ENCODE assay signal across 9 cellular contexts in the genomic region with DNA sequence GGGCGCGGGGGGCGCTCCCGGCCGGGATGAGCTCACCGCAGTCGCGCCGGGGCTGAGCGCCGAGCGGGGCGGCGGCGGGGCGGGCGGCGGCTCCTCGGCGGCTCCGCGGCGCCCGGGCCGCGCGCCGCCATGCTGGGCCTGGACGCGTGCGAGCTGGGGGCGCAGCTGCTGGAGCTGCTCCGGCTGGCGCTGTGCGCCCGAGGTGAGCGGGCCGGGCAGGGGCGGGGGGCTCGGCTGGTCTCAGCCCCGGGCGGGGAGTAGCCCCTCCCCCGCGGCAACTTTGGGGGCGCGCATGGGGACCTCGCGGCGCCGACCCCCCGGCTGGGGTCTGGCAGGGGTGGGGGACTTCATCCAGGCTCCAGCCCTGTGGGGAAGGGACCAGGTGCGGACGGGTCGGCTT. TPM values are rescaled to one million over a fixed set of nuclear protein-coding genes. Genes with fewer than 3 reads are reported as not detected.
A peak's percentile ranks its signal among the peaks of the same experiment; 100 is the strongest.
DNase-seq lines count a peak whose midpoint lies in the region; ATAC-seq and TF ChIP-seq lines count a peak whose summit lies in the region.
"Had no signal": no experiment of that assay in that cellular context is flagged by ENCODE, and none has a peak within 500 bp of the region (broad histone marks: within the 10 kb centered on the region; RNA-seq: fewer than 3 reads in every experiment).

A gene (plus strand): TSS at position 40 of the 400 bp plus-strand sequence. CDS start 90 bp downstream, at position 130.

- DNase-seq in NCI-H2227 (lab: John Stamatoyannopoulos, UW; ENCODE audit: unreplicated experiment) (peak; percentile 49), NCI-H2227 treated with DMSO at 0.1 percent for 48 hours (lab: John Stamatoyannopoulos, UW) (no peak), adipocyte (ENCODE audit: low read depth) (peak; percentile 56), stomach (no peak), NK-92 (lab: John Stamatoyannopoulos, UW; ENCODE audit: unreplicated experiment) (no peak)
- no peak for DNase-seq in central memory CD4-positive, alpha-beta T cell
- DNase-seq: naive thymus-derived CD4-positive, alpha-beta T cell had no signal

- H3K4me3 ChIP-seq in adipocyte (ENCODE audit: low read length) (no peak within 1 kb of the TSS), iPS-18a (ENCODE audit: low read length) (peak within 1 kb of the TSS; percentile 33), stomach (peak within 1 kb of the TSS; percentile 42 to 46 (median 45))

- no peaks in the 10 kb centered on the region for H3K9me3 ChIP-seq in adipocyte (ENCODE audit: control insufficient read depth, low read length)
- H3K9me3 ChIP-seq in iPS-18a (ENCODE audit: control insufficient read depth, low read depth, low read length), result no peaks in the 10 kb centered on the region
- H3K9me3 ChIP-seq in stomach, result no peaks in the 10 kb centered on the region

- TF ChIP-seq CTCF in stomach (IDR thresholded peaks at IDR 0.05), result no peak

- H3K9ac ChIP-seq in adipocyte (ENCODE audit: low read length) (no peak within 1 kb of the TSS), iPS-18a (ENCODE audit: low read length) (no peak within 1 kb of the TSS)

- intact Hi-C loops in stomach (cut with DNase I; ENCODE audit: low total_unique reads), result no loop called here

- no peak for TF ChIP-seq POLR2A in stomach (IDR thresholded peaks at IDR 0.05)

- TF ChIP-seq EP300 in stomach (IDR thresholded peaks at IDR 0.05), result no peak

- H3K4me1 ChIP-seq in adipocyte (ENCODE audit: control insufficient read depth, insufficient read depth, low read length), result no peaks in the 10 kb centered on the region
- H3K4me1 ChIP-seq in iPS-18a (ENCODE audit: control insufficient read depth, low read depth, low read length), result no peaks in the 10 kb centered on the region
- peaks cover 8 to 63% (median 38%) of the 10 kb centered on the region in 4 donors for H3K4me1 ChIP-seq in stomach

- WGBS in stomach, 5 donors, result 0 to 3% (median 1%) methylated on average over 1 to 54 of the region's 54 CpGs

- H3K27me3 ChIP-seq in adipocyte (replicated peaks; ENCODE audit: control insufficient read depth, insufficient read depth, low read length), result no peaks in the 10 kb centered on the region
- H3K27me3 ChIP-seq in iPS-18a (ENCODE audit: control insufficient read depth, insufficient read depth, low read length), result peaks cover 49% of the 10 kb centered on the region
- peaks cover 0 to 55% (median 26%) of the 10 kb centered on the region in 3 donors for H3K27me3 ChIP-seq in stomach

- H3K36me3 ChIP-seq in adipocyte (ENCODE audit: control insufficient read depth, insufficient read depth, low read length, severe bottlenecking) (no peaks in the 10 kb centered on the region), iPS-18a (ENCODE audit: control insufficient read depth, low read depth, low read length) (no peaks in the 10 kb centered on the region), stomach (peaks cover 0 to 8% (median 0%) of the 10 kb centered on the region in 4 donors)

- no peak within 1 kb of the TSS for H3K27ac ChIP-seq in iPS-18a (ENCODE audit: low read length)
- H3K27ac ChIP-seq in stomach, result peak within 1 kb of the TSS; percentile 58 to 79 (median 66)

- ATAC-seq in HG02678 (IDR thresholded peaks at IDR 0.05; ENCODE audit: unreplicated experiment), result no peak
- ATAC-seq: naive thymus-derived CD4-positive, alpha-beta T cell had no signal

RNA-seq across cellular contexts. Expression of the gene that starts here (rescaled TPM):
- 10 to 100 TPM in 2 of 5 donors, 1 to 10 TPM in 2, not detected in 1; 3.1 to 39.7 (median 11.0) TPM for total RNA-seq in stomach
- 10 to 100 TPM in 1 of 3 donors, 1 to 10 TPM in 2; 5.2 to 50.4 (median 9.6) TPM for polyA plus RNA-seq in stomach
- polyA plus RNA-seq: naive thymus-derived CD4-positive, alpha-beta T cell had no signal

Comparison
In these comparisons a context has a peak if more than half of its experiments do, and no peak if none do; other contexts are left out.
1. DNase-seq: peak in NCI-H2227 (single experiment) and adipocyte (single experiment); none in NCI-H2227 treated with DMSO at 0.1 percent for 48 hours (single experiment), stomach (single experiment), central memory CD4-positive, alpha-beta T cell (single experiment) and NK-92 (single experiment).